ENCODE assay signal across 8 cellular contexts in genomic region chr5:180618830-180619562, GRCh38. TPM values are rescaled to one million over a fixed set of nuclear protein-coding genes. Genes with fewer than 3 reads are reported as not detected.
A peak's percentile ranks its signal among the peaks of the same experiment; 100 is the strongest.
DNase-seq lines count a peak whose midpoint lies in the region; ATAC-seq and TF ChIP-seq lines count a peak whose summit lies in the region.

No MANE protein-coding gene starts in this region.

- DNase-seq in H7 (peak; percentile 98), T follicular helper cell (ENCODE audit: low read depth) (peak; percentile 18), osteocyte (ENCODE audit: extremely low spot score, unreplicated experiment) (no peak), DMS53 (lab: John Stamatoyannopoulos, UW) (no peak), NCI-H187 (lab: John Stamatoyannopoulos, UW) (no peak)
- DNase-seq in effector CD4-positive, alpha-beta T cell: peak; percentile 12

- no peak overlapping the region for H3K27ac Mint-ChIP-seq in osteocyte (ENCODE audit: unreplicated experiment)

- no peak for ATAC-seq in GM21786 (IDR thresholded peaks at IDR 0.05; ENCODE audit: unreplicated experiment)
- ATAC-seq in HG03378 (IDR thresholded peaks at IDR 0.05; ENCODE audit: unreplicated experiment): no peak

- peak; percentile 58 for TF ChIP-seq CTCF in osteocyte (IDR thresholded peaks at IDR 0.05)

- H3K36me3 ChIP-seq in H7 (replicated peaks; ENCODE audit: control insufficient read depth, insufficient read depth, low read length): no peaks in the 10 kb centered on the region

- peaks cover 4% of the 10 kb centered on the region for H3K4me1 Mint-ChIP-seq in osteocyte (ENCODE audit: unreplicated experiment)

- H3K9me3 Mint-ChIP-seq in osteocyte (ENCODE audit: unreplicated experiment): no peaks in the 10 kb centered on the region

- H3K27me3 ChIP-seq in H7 (ENCODE audit: control insufficient read depth, insufficient read depth, low read length): peaks cover 11% of the 10 kb centered on the region

- H3K36me3 Mint-ChIP-seq in osteocyte (ENCODE audit: unreplicated experiment): no peaks in the 10 kb centered on the region

- H3K4me3 ChIP-seq in H7 (ENCODE audit: insufficient read depth, low read depth, low read length): peak overlapping the region; percentile 52

- H3K27me3 Mint-ChIP-seq in osteocyte (ENCODE audit: unreplicated experiment): peaks cover 3% of the 10 kb centered on the region

- H3K4me3 Mint-ChIP-seq in osteocyte (ENCODE audit: unreplicated experiment): peak overlapping the region; percentile 69

RNA-seq across cellular contexts. Expression of gene SCGB3A1, which starts 27.7 kb away (rescaled TPM):
- not detected in 2 replicates for total RNA-seq in H7 (2014; rRNA removed; shearing (Covaris generic))
- not detected in 2 replicates for total RNA-seq in osteocyte

RNA-seq across cellular contexts. Expression of gene FLT4, which starts 30.4 kb away (rescaled TPM):
- 7.2 and 13.8 TPM in 2 replicates for total RNA-seq in H7 (2014; rRNA removed; shearing (Covaris generic))
- total RNA-seq in osteocyte: 0.51 TPM in 1 of 2 replicates, not detected in the other

Comparison
In these comparisons a context has a peak if more than half of its experiments do, and no peak if none do; other contexts are left out.
1. DNase-seq: peak in H7 (single experiment), T follicular helper cell (single experiment) and effector CD4-positive, alpha-beta T cell (single experiment); none in osteocyte (single experiment), DMS53 (single experiment) and NCI-H187 (0 of 2).